Comparison of ENCODE assay signal across 19 cellular contexts in the genomic region with DNA sequence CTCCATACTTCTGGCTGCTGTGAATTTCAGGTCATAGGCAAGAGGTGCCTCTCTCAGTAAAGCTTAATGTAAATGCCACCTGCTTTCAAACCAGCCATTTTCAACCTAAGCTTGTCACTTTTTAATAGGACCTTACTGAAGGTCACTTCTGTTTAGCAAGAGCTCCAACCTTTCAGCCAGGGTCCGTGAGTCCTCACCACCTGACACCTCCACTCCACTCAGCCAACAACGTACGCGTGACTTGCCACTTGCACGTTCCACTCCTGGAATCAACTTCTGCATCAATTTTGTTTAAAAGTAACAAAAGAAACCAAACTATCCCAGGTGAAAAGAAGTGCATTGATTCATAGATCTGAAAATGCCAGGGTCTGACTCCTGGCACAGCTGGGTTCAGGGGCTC.
"Had no signal": no experiment of that assay in that cellular context is flagged by ENCODE, and none has a peak within 500 bp of the region (broad histone marks: within the 10 kb centered on the region; RNA-seq: fewer than 3 reads in every experiment).

No MANE protein-coding gene starts in this region.

- H3K9me3 Mint-ChIP-seq: natural killer cell treated with Interleukin-12 subunit alpha and Interleukin-12 subunit beta and Interleukin-15 and Interleukin-18, amount 100 ng/mL, for 72 hours; stimulated activated memory B cell treated with anti-CD40 and anti-IgM and Interleukin-4, amounts not matched to agents 10 μg/mL and 1 μg/mL and 100 μg/mL, for 72 hours; stimulated activated naive CD8-positive, alpha-beta T cell treated with anti-CD3 and anti-CD28 coated beads, Interleukin-15, Interleukin-2, amounts not matched to agents 100 ng/mL and 50 ng/mL, for 24 hours had no signal

- H3K27ac ChIP-seq: esophagus squamous epithelium, gastroesophageal sphincter, neutrophil, spleen, tibial artery had no signal

- H3K4me3 Mint-ChIP-seq: natural killer cell treated with Interleukin-12 subunit alpha and Interleukin-12 subunit beta and Interleukin-15 and Interleukin-18, amount 100 ng/mL, for 72 hours; stimulated activated memory B cell treated with anti-CD40 and anti-IgM and Interleukin-4, amounts not matched to agents 10 μg/mL and 1 μg/mL and 100 μg/mL, for 72 hours; stimulated activated naive CD8-positive, alpha-beta T cell treated with anti-CD3 and anti-CD28 coated beads, Interleukin-15, Interleukin-2, amounts not matched to agents 100 ng/mL and 50 ng/mL, for 24 hours had no signal

- H3K4me1 Mint-ChIP-seq: stimulated activated memory B cell treated with anti-CD40 and anti-IgM and Interleukin-4, amounts not matched to agents 10 μg/mL and 1 μg/mL and 100 μg/mL, for 72 hours had no signal

- H3K4me1 ChIP-seq: esophagus squamous epithelium, gastroesophageal sphincter, spleen, tibial artery had no signal

- H3K9me3 ChIP-seq: esophagus squamous epithelium, gastroesophageal sphincter, neutrophil, spleen, tibial artery had no signal

- ATAC-seq: gastroesophageal sphincter; left colon; left ventricle myocardium superior; natural killer cell treated with Interleukin-12 subunit alpha and Interleukin-12 subunit beta and Interleukin-15 and Interleukin-18, amount 100 ng/mL, for 72 hours; sciatic nerve; stimulated activated memory B cell treated with anti-CD40 and anti-IgM and Interleukin-4, amounts not matched to agents 10 μg/mL and 1 μg/mL and 100 μg/mL, for 72 hours had no signal

- H3K4me3 ChIP-seq: esophagus squamous epithelium, gastroesophageal sphincter, lung, spleen, tibial artery had no signal

- DNase-seq: esophagus squamous epithelium; foreskin fibroblast; glutamatergic neuron; left colon; left ventricle myocardium superior; mesenchymal stem cell; midbrain; spleen; stimulated activated CD4-positive, alpha-beta T cell treated with anti-CD3 and anti-CD28 coated beads, Interleukin-15, amount 100 ng/mL, for 24 hours; stimulated activated CD4-positive, alpha-beta T cell treated with anti-CD3 and anti-CD28 coated beads, Interleukin-1b, Interleukin-23, amount 100 ng/mL, for 48 hours; stimulated activated CD4-positive, alpha-beta T cell treated with anti-CD3 and anti-CD28 coated beads, Interleukin-4, amount 100 ng/mL, for 24 hours; tibial artery had no signal

- H3K36me3 Mint-ChIP-seq: natural killer cell treated with Interleukin-12 subunit alpha and Interleukin-12 subunit beta and Interleukin-15 and Interleukin-18, amount 100 ng/mL, for 72 hours; stimulated activated memory B cell treated with anti-CD40 and anti-IgM and Interleukin-4, amounts not matched to agents 10 μg/mL and 1 μg/mL and 100 μg/mL, for 72 hours had no signal

- H3K36me3 ChIP-seq: esophagus squamous epithelium, gastroesophageal sphincter, neutrophil, spleen, tibial artery had no signal

- H3K27ac Mint-ChIP-seq: natural killer cell treated with Interleukin-12 subunit alpha and Interleukin-12 subunit beta and Interleukin-15 and Interleukin-18, amount 100 ng/mL, for 72 hours; stimulated activated memory B cell treated with anti-CD40 and anti-IgM and Interleukin-4, amounts not matched to agents 10 μg/mL and 1 μg/mL and 100 μg/mL, for 72 hours; stimulated activated naive CD8-positive, alpha-beta T cell treated with anti-CD3 and anti-CD28 coated beads, Interleukin-15, Interleukin-2, amounts not matched to agents 100 ng/mL and 50 ng/mL, for 24 hours had no signal
